In the genomic region with DNA sequence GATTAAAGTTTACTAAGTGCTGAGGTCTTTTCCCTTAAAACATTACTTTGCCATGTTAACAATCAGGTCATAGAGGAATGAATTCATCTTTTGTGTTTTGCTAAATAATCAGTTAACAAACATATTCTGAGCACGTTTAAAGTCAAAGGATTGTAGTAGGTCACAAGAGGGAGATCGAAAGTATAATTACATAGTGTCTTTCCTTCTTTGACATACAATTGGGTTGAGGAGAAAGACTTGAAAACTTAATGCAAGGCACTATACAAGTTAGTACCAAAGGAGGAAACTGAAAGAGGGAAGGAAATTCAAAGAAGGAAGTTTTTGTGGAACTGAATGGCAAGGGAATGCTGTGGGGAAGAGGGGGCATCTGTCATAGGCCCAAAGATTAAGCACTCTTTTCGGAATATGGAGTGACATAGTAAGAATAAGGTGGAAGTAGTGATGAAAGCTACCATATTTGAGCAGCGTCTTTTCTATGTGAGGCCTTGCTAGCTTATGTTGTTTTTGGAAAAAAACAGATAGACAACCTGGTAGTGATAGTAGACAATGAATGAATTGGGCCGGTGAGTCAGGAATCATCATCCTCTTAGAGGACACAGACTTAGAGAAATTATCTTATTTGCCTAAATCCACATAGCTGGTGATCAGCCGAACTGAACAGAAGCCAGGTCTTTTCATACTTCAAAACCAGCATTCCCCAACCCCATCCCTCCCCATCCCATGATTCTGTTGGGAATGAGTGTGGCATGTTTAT, we compare ENCODE assay signal across 12 cellular contexts. TPM values are rescaled to one million over a fixed set of nuclear protein-coding genes. Genes with fewer than 3 reads are reported as not detected.
A peak's percentile ranks its signal among the peaks of the same experiment; 100 is the strongest.
DNase-seq lines count a peak whose midpoint lies in the region; ATAC-seq lines count a peak whose summit lies in the region.
"Had no signal": no experiment of that assay in that cellular context is flagged by ENCODE, and none has a peak within 500 bp of the region (broad histone marks: within the 10 kb centered on the region; RNA-seq: fewer than 3 reads in every experiment).

No MANE protein-coding gene starts in this region.

- no peak for ATAC-seq in GM19397 (IDR thresholded peaks at IDR 0.05; ENCODE audit: unreplicated experiment)

- H3K36me3 Mint-ChIP-seq in CD4-positive, alpha-beta memory T cell: peaks cover 0 to 18% of the 10 kb centered on the region in 2 donors
- peaks cover 20% of the 10 kb centered on the region for H3K36me3 Mint-ChIP-seq in dendritic cell treated with granulocyte-macrophage colony-stimulating factor and Interleukin-4, amounts not matched to agents 40 ng/mL and 50 ng/mL, for 4 days (ENCODE audit: low read depth)

- CTCF ChIA-PET in CD4-positive, alpha-beta memory T cell (lab: Charles Lee; ENCODE audit: partially characterized antibody): interaction anchor here (1.0 to 2.1 kb wide), 2 partner anchors 75 to 95 kb away, joined by 3 to 10 read pairs; no protein-coding TSS in a partner anchor

- H3K4me3 ChIP-seq in CD4-positive, alpha-beta memory T cell (ENCODE audit: low read length in 2 of 2): peak overlapping the region; percentile 17 to 33
- H3K4me3 ChIP-seq: PC-9 had no signal

- peak overlapping the region; percentile 48 for H3K27ac ChIP-seq in CD4-positive, alpha-beta memory T cell (ENCODE audit: low read depth, low read length)
- H3K27ac ChIP-seq: PC-9 had no signal

- peaks cover 64 to 87% (median 71%) of the 10 kb centered on the region in 4 donors for H3K4me1 Mint-ChIP-seq in CD4-positive, alpha-beta memory T cell
- peaks cover 64% of the 10 kb centered on the region for H3K4me1 Mint-ChIP-seq in dendritic cell treated with granulocyte-macrophage colony-stimulating factor and Interleukin-4, amounts not matched to agents 40 ng/mL and 50 ng/mL, for 4 days (ENCODE audit: low read depth)

- H3K4me1 ChIP-seq in CD4-positive, alpha-beta memory T cell (ENCODE audit: insufficient read depth, low read length): peaks cover 96% of the 10 kb centered on the region

- peak overlapping the region; percentile 55 to 92 (median 83) for H3K27ac Mint-ChIP-seq in CD4-positive, alpha-beta memory T cell
- H3K27ac Mint-ChIP-seq in dendritic cell treated with granulocyte-macrophage colony-stimulating factor and Interleukin-4, amounts not matched to agents 40 ng/mL and 50 ng/mL, for 4 days: peak overlapping the region; percentile 68

- POLR2A ChIA-PET in CD4-positive, alpha-beta memory T cell (lab: Charles Lee; ENCODE audit: partially characterized antibody): interaction anchor here (0.7 to 9.6 kb wide), 11 partner anchors 7 to 108 kb away, joined by 3 to 206 read pairs (median 15); partner anchors contain the start of gene MBNL1

- DNase-seq in CD4-positive, alpha-beta memory T cell: no peak
- DNase-seq in NCI-H526 (lab: John Stamatoyannopoulos, UW): peak; percentile 95 to 96
- peak; percentile 78 for DNase-seq in pons (ENCODE audit: low spot score)
- no peak for DNase-seq in NCI-H1930 (lab: John Stamatoyannopoulos, UW)
- DNase-seq in D341Med (ENCODE audit: low spot score): no peak
- no peak for DNase-seq in amygdala (lab: John Stamatoyannopoulos, UW)
- DNase-seq: activated CD4-positive, alpha-beta T cell treated with anti-CD3 and anti-CD28 coated beads, Interleukin-2, amount 50 U/mL, for 48 hours; DMS79; NCI-H1092 treated with DMSO at 0.1 percent for 48 hours; PC-9 had no signal

- no peaks in the 10 kb centered on the region for H3K9me3 ChIP-seq in CD4-positive, alpha-beta memory T cell (ENCODE audit: control insufficient read depth in 1 of 2, low read length in 2 of 2)

- H3K27me3 ChIP-seq in CD4-positive, alpha-beta memory T cell (ENCODE audit: insufficient read depth, low read length): no peaks in the 10 kb centered on the region

- intact Hi-C loops in CD4-positive, alpha-beta memory T cell (cut with micrococcal nuclease): loop anchor here (1.0 to 10.0 kb wide), 3 partner anchors 9 to 204 kb away; no protein-coding TSS in a partner anchor
- intact Hi-C loops in dendritic cell treated with granulocyte-macrophage colony-stimulating factor and Interleukin-4, amounts not matched to agents 40 ng/mL and 50 ng/mL, for 4 days (cut with micrococcal nuclease): no loop called here

- H3K36me3 ChIP-seq in CD4-positive, alpha-beta memory T cell (ENCODE audit: insufficient read depth, low read length): no peaks in the 10 kb centered on the region

- no peaks in the 10 kb centered on the region for H3K27me3 Mint-ChIP-seq in CD4-positive, alpha-beta memory T cell
- no peaks in the 10 kb centered on the region for H3K27me3 Mint-ChIP-seq in dendritic cell treated with granulocyte-macrophage colony-stimulating factor and Interleukin-4, amounts not matched to agents 40 ng/mL and 50 ng/mL, for 4 days

- H3K9me3 Mint-ChIP-seq in CD4-positive, alpha-beta memory T cell: no peaks in the 10 kb centered on the region
- no peaks in the 10 kb centered on the region for H3K9me3 Mint-ChIP-seq in dendritic cell treated with granulocyte-macrophage colony-stimulating factor and Interleukin-4, amounts not matched to agents 40 ng/mL and 50 ng/mL, for 4 days

- peak overlapping the region; percentile 77 to 87 (median 83) for H3K4me3 Mint-ChIP-seq in CD4-positive, alpha-beta memory T cell
- no peak overlapping the region for H3K4me3 Mint-ChIP-seq in dendritic cell treated with granulocyte-macrophage colony-stimulating factor and Interleukin-4, amounts not matched to agents 40 ng/mL and 50 ng/mL, for 4 days

RNA-seq across cellular contexts. Expression of gene MBNL1, which starts 10.1 kb away (rescaled TPM):
- total RNA-seq in CD4-positive, alpha-beta memory T cell: 100 to 1,000 TPM; 420 to 430 TPM
- 100 to 1,000 TPM; 289 to 302 TPM for polyA plus RNA-seq in CD4-positive, alpha-beta memory T cell

Comparison
In these comparisons a context has a peak if more than half of its experiments do, and no peak if none do; other contexts are left out.
1. DNase-seq: peak in NCI-H526 (2 of 2) and pons (single experiment); none in CD4-positive, alpha-beta memory T cell (0 of 5), NCI-H1930 (0 of 2), D341Med (single experiment) and amygdala (0 of 56).